In the genomic region with DNA sequence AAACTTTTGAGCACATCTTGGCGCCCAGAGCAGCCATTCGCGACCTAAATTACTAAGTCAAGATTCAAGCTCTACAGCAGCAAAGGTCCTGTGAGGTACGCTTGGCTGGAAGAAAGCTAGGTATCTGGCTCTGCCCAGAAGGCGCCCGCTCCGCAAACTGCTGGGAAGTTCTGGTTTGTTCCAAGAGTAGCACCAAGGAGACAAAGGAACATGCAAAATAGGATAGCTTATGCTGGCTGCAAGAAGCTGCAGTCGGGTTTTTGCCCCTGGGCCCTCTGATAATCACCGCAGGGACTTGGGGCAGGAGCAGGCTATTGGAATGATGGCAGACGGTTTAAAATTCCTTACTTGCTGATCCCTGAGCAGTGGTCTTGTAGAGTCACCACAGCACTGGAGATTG, we compare ENCODE assay signal across 42 cellular contexts. TPM values are rescaled to one million over a fixed set of nuclear protein-coding genes. Genes with fewer than 3 reads are reported as not detected.
"Had no signal": no experiment of that assay in that cellular context is flagged by ENCODE, and none has a peak within 500 bp of the region (broad histone marks: within the 10 kb centered on the region; RNA-seq: fewer than 3 reads in every experiment).

No MANE protein-coding gene starts in this region.

- H3K36me3 ChIP-seq: adrenal gland, ascending aorta, brain microvascular endothelial cell, breast epithelium, cardiac muscle cell had no signal

- H3K4me3 ChIP-seq: adrenal gland, ascending aorta, body of pancreas, breast epithelium, cardiac muscle cell had no signal

- DNase-seq: activated effector memory CD4-positive, alpha-beta T cell treated with anti-CD3 and anti-CD28 coated beads, Interleukin-2, amount 50 U/mL, for 16 hours; activated effector memory CD4-positive, alpha-beta T cell treated with Interleukin-2 at 50 U/mL for 16 hours; activated gamma-delta T cell; activated gamma-delta T cell treated with Interleukin-2 at 50 U/mL for 16 hours; activated naive CD4-positive, alpha-beta T cell; activated naive CD4-positive, alpha-beta T cell treated with anti-CD3 and anti-CD28 coated beads for 36 hours; activated naive CD4-positive, alpha-beta T cell treated with anti-CD3 and anti-CD28 coated beads, Interleukin-2, amount 10 ng/mL, durations not matched to agents 7 days and 5 days; activated naive CD4-positive, alpha-beta T cell treated with anti-CD3 and anti-CD28 coated beads, Interleukin-2, amount 50 U/mL, for 16 hours; activated naive CD4-positive, alpha-beta T cell treated with Interleukin-2 at 50 U/mL for 16 hours; activated naive CD8-positive, alpha-beta T cell treated with anti-CD3 and anti-CD28 coated beads for 36 hours; activated naive CD8-positive, alpha-beta T cell treated with anti-CD3 and anti-CD28 coated beads, Interleukin-2, amount 10 ng/mL, durations not matched to agents 7 days and 5 days; activated naive CD8-positive, alpha-beta T cell treated with anti-CD3 and anti-CD28 coated beads, Interleukin-2, amount 50 U/mL, for 24 hours; activated T-cell treated with anti-CD3 and anti-CD28 coated beads, Interleukin-2, amount 50 U/mL, for 1 hour; activated T-cell treated with anti-CD3 and anti-CD28 coated beads, Interleukin-2, amount 50 U/mL, for 24 hours; activated T-cell treated with anti-CD3 and anti-CD28 coated beads, Interleukin-2, amount 50 U/mL, for 4 hours; activated T-cell treated with anti-CD3 and anti-CD28 coated beads, Interleukin-2, amount 50 U/mL, for 48 hours; activated T-cell treated with anti-CD3 and anti-CD28 coated beads, Interleukin-2, amount 50 U/mL, for 72 hours; adrenal gland; amniotic stem cell; amygdala; anterior cingulate cortex; aorta; body of pancreas; brain microvascular endothelial cell; caudate nucleus; central memory CD4-positive, alpha-beta T cell; cerebellar nuclear complex had no signal

- H3K9me3 Mint-ChIP-seq: activated naive CD4-positive, alpha-beta T cell treated with anti-CD3 and anti-CD28 coated beads for 36 hours; activated naive CD4-positive, alpha-beta T cell treated with anti-CD3 and anti-CD28 coated beads, Interleukin-2, amount 10 ng/mL, durations not matched to agents 7 days and 5 days; activated naive CD8-positive, alpha-beta T cell treated with anti-CD3 and anti-CD28 coated beads for 36 hours; activated naive CD8-positive, alpha-beta T cell treated with anti-CD3 and anti-CD28 coated beads, Interleukin-2, amount 10 ng/mL, durations not matched to agents 7 days and 5 days; activated naive CD8-positive, alpha-beta T cell treated with anti-CD3 and anti-CD28 coated beads, Interleukin-2, amount 50 U/mL, for 24 hours; activated T-cell treated with anti-CD3 and anti-CD28 coated beads, Interleukin-2, amount 50 U/mL, for 24 hours; activated T-cell treated with anti-CD3 and anti-CD28 coated beads, Interleukin-2, amount 50 U/mL, for 4 hours; activated T-cell treated with anti-CD3 and anti-CD28 coated beads, Interleukin-2, amount 50 U/mL, for 72 hours; activated T-helper 1 cell treated with anti-CD3 and anti-CD28 coated beads, Interleukin-12 subunit alpha, Interleukin-12 subunit beta, Interleukin-2, Interleukin-4 antibody, amounts not matched to agents 30 ng/mL and 10 ng/mL and 1 ng/mL, durations not matched to agents 14 hours and 24 hours and 36 hours; activated T-helper 2 cell treated with anti-CD3 and anti-CD28 coated beads, Interferon-gamma antibody, Interleukin-2, Interleukin-4, amounts not matched to agents 10 μg/mL and 5 μg/mL and 100 μg/mL, durations not matched to agents 14 hours and 24 hours and 36 hours; brain had no signal

- H3K9me3 ChIP-seq: adrenal gland, ascending aorta, body of pancreas, breast epithelium had no signal

- H3K27me3 Mint-ChIP-seq: activated naive CD4-positive, alpha-beta T cell treated with anti-CD3 and anti-CD28 coated beads, Interleukin-2, amount 10 ng/mL, durations not matched to agents 7 days and 5 days; activated naive CD4-positive, alpha-beta T cell treated with anti-CD3 and anti-CD28 coated beads, Interleukin-2, amount 50 U/mL, for 24 hours; activated naive CD8-positive, alpha-beta T cell treated with anti-CD3 and anti-CD28 coated beads, Interleukin-2, amount 50 U/mL, for 24 hours had no signal

- H3K4me1 Mint-ChIP-seq: activated naive CD4-positive, alpha-beta T cell treated with anti-CD3 and anti-CD28 coated beads, Interleukin-2, amount 10 ng/mL, durations not matched to agents 7 days and 5 days; activated naive CD4-positive, alpha-beta T cell treated with anti-CD3 and anti-CD28 coated beads, Interleukin-2, amount 50 U/mL, for 24 hours; activated naive CD8-positive, alpha-beta T cell treated with anti-CD3 and anti-CD28 coated beads for 36 hours; activated naive CD8-positive, alpha-beta T cell treated with anti-CD3 and anti-CD28 coated beads, Interleukin-2, amount 10 ng/mL, durations not matched to agents 7 days and 5 days; activated naive CD8-positive, alpha-beta T cell treated with anti-CD3 and anti-CD28 coated beads, Interleukin-2, amount 50 U/mL, for 24 hours; activated T-helper 17 cell treated with anti-CD3 and anti-CD28 coated beads, Interleukin-2, amount 50 U/mL, for 72 hours; brain had no signal

- H3K4me1 ChIP-seq: adrenal gland, ascending aorta, body of pancreas, breast epithelium had no signal

- H3K27ac Mint-ChIP-seq: activated naive CD4-positive, alpha-beta T cell treated with anti-CD3 and anti-CD28 coated beads for 36 hours; activated naive CD4-positive, alpha-beta T cell treated with anti-CD3 and anti-CD28 coated beads, Interleukin-2, amount 10 ng/mL, durations not matched to agents 7 days and 5 days; activated naive CD4-positive, alpha-beta T cell treated with anti-CD3 and anti-CD28 coated beads, Interleukin-2, amount 50 U/mL, for 24 hours; activated naive CD4-positive, alpha-beta T cell treated with anti-CD3 and anti-CD28 coated beads, Interleukin-2, amount 50 U/mL, for 72 hours; activated naive CD8-positive, alpha-beta T cell; activated naive CD8-positive, alpha-beta T cell treated with anti-CD3 and anti-CD28 coated beads for 36 hours; activated naive CD8-positive, alpha-beta T cell treated with anti-CD3 and anti-CD28 coated beads, Interleukin-2, amount 10 ng/mL, durations not matched to agents 7 days and 5 days; activated naive CD8-positive, alpha-beta T cell treated with anti-CD3 and anti-CD28 coated beads, Interleukin-2, amount 50 U/mL, for 24 hours; activated T-cell treated with anti-CD3 and anti-CD28 coated beads, Interleukin-2, amount 50 U/mL, for 24 hours; activated T-cell treated with anti-CD3 and anti-CD28 coated beads, Interleukin-2, amount 50 U/mL, for 72 hours; activated T-helper 1 cell treated with anti-CD3 and anti-CD28 coated beads, Interleukin-12 subunit alpha, Interleukin-12 subunit beta, Interleukin-2, Interleukin-4 antibody, amounts not matched to agents 30 ng/mL and 10 ng/mL and 1 ng/mL, durations not matched to agents 14 hours and 24 hours and 36 hours; activated T-helper 17 cell treated with anti-CD3 and anti-CD28 coated beads, Interleukin-2, amount 50 U/mL, for 72 hours; activated T-helper 2 cell treated with anti-CD3 and anti-CD28 coated beads, Interferon-gamma antibody, Interleukin-2, Interleukin-4, amounts not matched to agents 10 μg/mL and 5 μg/mL and 100 μg/mL, durations not matched to agents 14 hours and 24 hours and 36 hours; brain had no signal

- H3K36me3 Mint-ChIP-seq: activated naive CD4-positive, alpha-beta T cell treated with anti-CD3 and anti-CD28 coated beads, Interleukin-2, amount 10 ng/mL, durations not matched to agents 7 days and 5 days; activated naive CD4-positive, alpha-beta T cell treated with anti-CD3 and anti-CD28 coated beads, Interleukin-2, amount 50 U/mL, for 24 hours; activated naive CD4-positive, alpha-beta T cell treated with anti-CD3 and anti-CD28 coated beads, Interleukin-2, amount 50 U/mL, for 72 hours; activated naive CD8-positive, alpha-beta T cell; activated naive CD8-positive, alpha-beta T cell treated with anti-CD3 and anti-CD28 coated beads for 36 hours; activated naive CD8-positive, alpha-beta T cell treated with anti-CD3 and anti-CD28 coated beads, Interleukin-2, amount 10 ng/mL, durations not matched to agents 7 days and 5 days; brain had no signal

- H3K27ac ChIP-seq: adrenal gland, ascending aorta, body of pancreas, brain microvascular endothelial cell, breast epithelium, cardiac muscle cell had no signal

- H3K4me3 Mint-ChIP-seq: activated naive CD4-positive, alpha-beta T cell treated with anti-CD3 and anti-CD28 coated beads for 36 hours; activated naive CD4-positive, alpha-beta T cell treated with anti-CD3 and anti-CD28 coated beads, Interleukin-2, amount 10 ng/mL, durations not matched to agents 7 days and 5 days; activated naive CD4-positive, alpha-beta T cell treated with anti-CD3 and anti-CD28 coated beads, Interleukin-2, amount 50 U/mL, for 24 hours; activated naive CD8-positive, alpha-beta T cell; activated naive CD8-positive, alpha-beta T cell treated with anti-CD3 and anti-CD28 coated beads for 36 hours; activated naive CD8-positive, alpha-beta T cell treated with anti-CD3 and anti-CD28 coated beads, Interleukin-2, amount 10 ng/mL, durations not matched to agents 7 days and 5 days; activated naive CD8-positive, alpha-beta T cell treated with anti-CD3 and anti-CD28 coated beads, Interleukin-2, amount 50 U/mL, for 24 hours; activated T-cell treated with anti-CD3 and anti-CD28 coated beads, Interleukin-2, amount 50 U/mL, for 24 hours; activated T-cell treated with anti-CD3 and anti-CD28 coated beads, Interleukin-2, amount 50 U/mL, for 4 hours; activated T-cell treated with anti-CD3 and anti-CD28 coated beads, Interleukin-2, amount 50 U/mL, for 72 hours; activated T-helper 1 cell treated with anti-CD3 and anti-CD28 coated beads, Interleukin-12 subunit alpha, Interleukin-12 subunit beta, Interleukin-2, Interleukin-4 antibody, amounts not matched to agents 30 ng/mL and 10 ng/mL and 1 ng/mL, durations not matched to agents 14 hours and 24 hours and 36 hours; activated T-helper 17 cell treated with anti-CD3 and anti-CD28 coated beads, Interleukin-2, amount 50 U/mL, for 72 hours; brain had no signal

- H3K27me3 ChIP-seq: ascending aorta, body of pancreas, brain microvascular endothelial cell, cardiac muscle cell had no signal

- ATAC-seq: activated naive CD4-positive, alpha-beta T cell treated with anti-CD3 and anti-CD28 coated beads, Interleukin-2, amount 50 U/mL, for 72 hours; activated naive CD8-positive, alpha-beta T cell treated with anti-CD3 and anti-CD28 coated beads, Interleukin-2, amount 50 U/mL, for 24 hours; activated T-cell treated with anti-CD3 and anti-CD28 coated beads, Interleukin-2, amount 50 U/mL, for 4 hours; activated T-cell treated with anti-CD3 and anti-CD28 coated beads, Interleukin-2, amount 50 U/mL, for 72 hours; activated T-helper 17 cell treated with anti-CD3 and anti-CD28 coated beads, Interleukin-2, amount 50 U/mL, for 72 hours; body of pancreas had no signal

RNA-seq across cellular contexts. Expression of a gene that starts 3.0 kb away (rescaled TPM):
- total RNA-seq: activated naive CD4-positive, alpha-beta T cell treated with anti-CD3 and anti-CD28 coated beads for 36 hours; activated naive CD4-positive, alpha-beta T cell treated with anti-CD3 and anti-CD28 coated beads, Interleukin-2, amount 50 U/mL, for 72 hours; activated naive CD8-positive, alpha-beta T cell treated with anti-CD3 and anti-CD28 coated beads for 36 hours; activated naive CD8-positive, alpha-beta T cell treated with anti-CD3 and anti-CD28 coated beads, Interleukin-2, amount 10 ng/mL, durations not matched to agents 7 days and 5 days; activated T-cell treated with anti-CD3 and anti-CD28 coated beads, Interleukin-2, amount 50 U/mL, for 4 hours; activated T-cell treated with anti-CD3 and anti-CD28 coated beads, Interleukin-2, amount 50 U/mL, for 72 hours; activated T-helper 1 cell treated with anti-CD3 and anti-CD28 coated beads, Interleukin-12 subunit alpha, Interleukin-12 subunit beta, Interleukin-2, Interleukin-4 antibody, amounts not matched to agents 30 ng/mL and 10 ng/mL and 1 ng/mL, durations not matched to agents 14 hours and 24 hours and 36 hours; activated T-helper 17 cell treated with anti-CD3 and anti-CD28 coated beads, Interleukin-2, amount 50 U/mL, for 72 hours; activated T-helper 2 cell treated with anti-CD3 and anti-CD28 coated beads, Interferon-gamma antibody, Interleukin-2, Interleukin-4, amounts not matched to agents 10 μg/mL and 5 μg/mL and 100 μg/mL, durations not matched to agents 14 hours and 24 hours and 36 hours; adrenal gland; aorta; ascending aorta; astrocyte; body of pancreas; breast epithelium; bronchial epithelial cell; cardiac muscle cell; cardiac septum; chondrocyte had no signal
- polyA plus RNA-seq: adipose tissue, adrenal gland, aorta, cardiac muscle cell had no signal
